9 cellular contexts compared by ENCODE assay signal in genomic region chr3:112979244-112979832, GRCh38. TPM values are rescaled to one million over a fixed set of nuclear protein-coding genes. Genes with fewer than 3 reads are reported as not detected.
A peak's percentile ranks its signal among the peaks of the same experiment; 100 is the strongest.
DNase-seq lines count a peak whose midpoint lies in the region; ATAC-seq and TF ChIP-seq lines count a peak whose summit lies in the region.
"Had no signal": no experiment of that assay in that cellular context is flagged by ENCODE, and none has a peak within 500 bp of the region (broad histone marks: within the 10 kb centered on the region; RNA-seq: fewer than 3 reads in every experiment).

No MANE protein-coding gene starts in this region.

- DNase-seq in A172 (ENCODE audit: low spot score) (peak; percentile 43), GM04503 (ENCODE audit: low read depth) (peak; percentile 2), NCI-H2171 treated with DMSO at 0.1 percent for 48 hours (lab: John Stamatoyannopoulos, UW) (peak; percentile 49), colonic mucosa (no peak), naive B cell (peak; percentile 46)

- no peak overlapping the region for H3K9ac ChIP-seq in colonic mucosa (ENCODE audit: low read depth in 2 of 2, low read length in 2 of 2)

- no peaks in the 10 kb centered on the region for H3K9me3 Mint-ChIP-seq in naive B cell
- H3K9me3 Mint-ChIP-seq: dendritic cell treated with granulocyte-macrophage colony-stimulating factor and Interleukin-4, amounts not matched to agents 40 ng/mL and 50 ng/mL, for 4 days had no signal

- peak overlapping the region in 2 of 6 donors; percentile 13 to 35 for H3K27ac Mint-ChIP-seq in naive B cell

- no peaks in the 10 kb centered on the region for H3K4me1 ChIP-seq in colonic mucosa

- intact Hi-C loops in colonic mucosa (cut with DNase I) = loop anchor here (5.0 kb wide), 1 partner anchor 247 kb away; no protein-coding TSS in a partner anchor

- H3K27me3 ChIP-seq in colonic mucosa = no peaks in the 10 kb centered on the region

- no peak overlapping the region for H3K4me3 Mint-ChIP-seq in naive B cell
- H3K4me3 Mint-ChIP-seq: dendritic cell treated with granulocyte-macrophage colony-stimulating factor and Interleukin-4, amounts not matched to agents 40 ng/mL and 50 ng/mL, for 4 days had no signal

- no peak overlapping the region for H3K4me3 ChIP-seq in colonic mucosa

- no peaks in the 10 kb centered on the region for H3K36me3 ChIP-seq in colonic mucosa

- no peak overlapping the region for H3K27ac ChIP-seq in colonic mucosa

- ATAC-seq in naive B cell (ENCODE audit: low read depth in 2 of 2) = no peak
- no peak for ATAC-seq in HG02852 (IDR thresholded peaks at IDR 0.05; ENCODE audit: unreplicated experiment)
- ATAC-seq in GM21529 (IDR thresholded peaks at IDR 0.05; ENCODE audit: unreplicated experiment) = no peak
- ATAC-seq in GM18502 (IDR thresholded peaks at IDR 0.05; ENCODE audit: poor library complexity, unreplicated experiment) = no peak

- TF ChIP-seq CTCF in colonic mucosa (IDR thresholded peaks at IDR 0.05) = peak; percentile 63

- H3K27me3 Mint-ChIP-seq in naive B cell = no peaks in the 10 kb centered on the region
- H3K27me3 Mint-ChIP-seq: dendritic cell treated with granulocyte-macrophage colony-stimulating factor and Interleukin-4, amounts not matched to agents 40 ng/mL and 50 ng/mL, for 4 days had no signal

- peaks cover 53 to 64% (median 63%) of the 10 kb centered on the region in 3 donors for H3K4me1 Mint-ChIP-seq in naive B cell

- H3K9me3 ChIP-seq in colonic mucosa = no peaks in the 10 kb centered on the region

- H3K36me3 Mint-ChIP-seq in naive B cell = no peaks in the 10 kb centered on the region

RNA-seq across cellular contexts. Expression of gene CD200R1, which starts 4.4 kb away (rescaled TPM):
- total RNA-seq in A172 (2014; rRNA removed; shearing (Covaris generic)) = 1.2 TPM in 1 of 2 replicates, not detected in the other
- 1 to 10 TPM in 1 of 2 donors, under 1 TPM in 1; 0.84 to 1.1 TPM for total RNA-seq in colonic mucosa
- 1 to 10 TPM in 3 of 6 donors, under 1 TPM in 2, not detected in 1; 0.52 to 3.8 (median 1.9) TPM for polyA plus RNA-seq in naive B cell (ENCODE audit: low read depth in 6 of 6)

RNA-seq across cellular contexts. Expression of gene GTPBP8, which starts 11.4 kb away (rescaled TPM):
- 25.8 and 26.3 TPM in 2 replicates for total RNA-seq in A172 (2014; rRNA removed; shearing (Covaris generic))
- 10 to 100 TPM; 17.0 to 17.2 TPM for total RNA-seq in colonic mucosa
- polyA plus RNA-seq in naive B cell (ENCODE audit: low read depth in 6 of 6) = 10 to 100 TPM in 4 of 6 donors, 1 to 10 TPM in 2; 9.4 to 16.2 (median 12.7) TPM
